26 cellular contexts compared by ENCODE assay signal in the genomic region with DNA sequence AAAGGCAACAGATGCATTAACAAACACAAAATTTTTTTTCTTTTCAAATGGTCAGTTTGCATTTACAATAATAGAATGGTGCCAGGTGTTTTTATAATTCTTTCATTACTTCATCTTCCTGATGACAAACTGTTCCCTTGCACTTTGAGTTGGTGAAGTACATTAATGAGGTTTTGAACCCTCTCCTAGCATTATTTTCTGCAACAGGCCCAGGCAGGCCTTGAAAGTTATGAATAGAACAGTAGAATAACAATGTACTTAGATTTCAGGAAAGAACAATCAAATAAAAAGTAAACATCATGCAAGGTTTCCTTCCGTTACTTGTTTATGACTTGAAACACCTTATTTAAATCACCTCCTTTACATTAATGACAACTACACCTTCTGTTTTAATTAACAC. TPM values are rescaled to one million over a fixed set of nuclear protein-coding genes. Genes with fewer than 3 reads are reported as not detected.
"Had no signal": no experiment of that assay in that cellular context is flagged by ENCODE, and none has a peak within 500 bp of the region (broad histone marks: within the 10 kb centered on the region; RNA-seq: fewer than 3 reads in every experiment).

No MANE protein-coding gene starts in this region.

- DNase-seq: activated CD4-positive, alpha-beta T cell treated with anti-CD3 and anti-CD28 coated beads for 4 hours; activated CD8-positive, alpha-beta memory T cell treated with anti-CD3 and anti-CD28 coated beads, Interleukin-2, amount 50 U/mL, for 4 hours; activated CD8-positive, alpha-beta T cell treated with anti-CD3 and anti-CD28 coated beads for 36 hours; activated naive CD4-positive, alpha-beta T cell treated with anti-CD3 and anti-CD28 coated beads, Interleukin-2, amount 50 U/mL, for 16 hours; activated naive CD8-positive, alpha-beta T cell treated with anti-CD3 and anti-CD28 coated beads, Interleukin-2, amount 10 ng/mL, durations not matched to agents 7 days and 5 days; adrenal gland; anterior cingulate cortex; central memory CD4-positive, alpha-beta T cell; KG1; NCI-H1048; NCI-H1417 treated with DMSO at 0.1 percent for 48 hours; NCI-H187; NCI-H2081; NCI-H446 treated with DMSO at 0.1 percent for 48 hours; NCI-H524 treated with DMSO at 0.1 percent for 48 hours; Peyer's patch; SHP77; SW 1271 had no signal

- H3K4me1 ChIP-seq: adrenal gland, Peyer's patch, SJSA1 had no signal

- H3K27ac ChIP-seq: adrenal gland, Peyer's patch, SJSA1 had no signal

- H3K27me3 ChIP-seq: Peyer's patch, SJSA1 had no signal

- H3K9me3 ChIP-seq: adrenal gland, Peyer's patch, SJSA1 had no signal

- ATAC-seq: activated CD4-positive, CD25-positive, alpha-beta regulatory T cell treated with anti-CD3 and anti-CD28 coated beads, Interleukin-2, amount 50 U/mL, for 24 hours; activated CD8-positive, alpha-beta T cell treated with anti-CD3 and anti-CD28 coated beads for 36 hours; SK-N-SH treated with all-trans-retinoic acid at 6 μM for 48 hours had no signal

- H3K36me3 ChIP-seq: adrenal gland, Peyer's patch, SJSA1 had no signal

- H3K4me3 ChIP-seq: adrenal gland, Peyer's patch, SJSA1 had no signal

RNA-seq across cellular contexts. Expression of a gene that starts 9.6 kb away (rescaled TPM):
- total RNA-seq: adrenal gland; chondrocyte; M059J; Peyer's patch; SJSA1; T-helper 1 cell treated with Interleukin-12 subunit alpha and Interleukin-12 subunit beta and Interleukin-4 antibody, amounts not matched to agents 30 ng/mL and 1 ng/mL, for 36 hours had no signal
- polyA plus RNA-seq: adrenal gland, IgD-negative memory B cell had no signal

RNA-seq across cellular contexts. Expression of a gene that starts 12.0 kb away (rescaled TPM):
- total RNA-seq: activated CD8-positive, alpha-beta T cell treated with anti-CD3 and anti-CD28 coated beads for 36 hours; activated naive CD8-positive, alpha-beta T cell treated with anti-CD3 and anti-CD28 coated beads, Interleukin-2, amount 10 ng/mL, durations not matched to agents 7 days and 5 days; adrenal gland; chondrocyte; LHCN-M2; M059J; Peyer's patch; SJSA1; T-helper 1 cell treated with Interleukin-12 subunit alpha and Interleukin-12 subunit beta and Interleukin-4 antibody, amounts not matched to agents 30 ng/mL and 1 ng/mL, for 36 hours had no signal
- polyA plus RNA-seq: adrenal gland, IgD-negative memory B cell had no signal

RNA-seq across cellular contexts. Expression of a gene that starts 37.9 kb away (rescaled TPM):
- polyA plus RNA-seq: IgD-negative memory B cell had no signal
